In the genomic region with DNA sequence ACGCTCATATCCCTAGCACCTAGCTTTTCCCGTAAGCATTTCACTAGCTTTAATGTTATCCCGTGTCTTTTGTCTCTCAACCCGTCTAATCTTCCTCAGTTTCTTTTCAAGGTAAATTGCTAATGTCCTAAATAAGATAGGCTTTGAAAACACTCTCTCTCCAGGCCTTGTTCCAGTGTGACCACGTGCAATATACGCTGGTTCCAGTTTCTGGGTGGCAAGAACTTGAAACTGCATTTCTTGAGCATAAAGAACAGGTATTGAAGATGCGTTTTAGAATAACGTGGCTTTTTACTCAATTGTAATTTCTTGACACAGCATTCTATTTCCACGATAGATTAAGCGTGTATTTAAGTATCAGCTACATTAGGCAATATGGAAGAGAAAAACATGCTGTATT, we compare ENCODE assay signal across 1 cellular context.
TF ChIP-seq lines count a peak whose summit lies in the region.

No MANE protein-coding gene starts in this region.

TF ChIP-seq in HepG2, 621 proteins besides CTCF, POLR2A, EP300 and RAD21:
- TF ChIP-seq NFKB2 (CRISPR knock-in tag; IDR thresholded peaks at IDR 0.05; ENCODE audit: borderline replicate concordance) (no peak), ZNF552 (CRISPR knock-in tag; IDR thresholded peaks at IDR 0.05; ENCODE audit: borderline replicate concordance) (no peak)
- TF ChIP-seq, protein P1, sequence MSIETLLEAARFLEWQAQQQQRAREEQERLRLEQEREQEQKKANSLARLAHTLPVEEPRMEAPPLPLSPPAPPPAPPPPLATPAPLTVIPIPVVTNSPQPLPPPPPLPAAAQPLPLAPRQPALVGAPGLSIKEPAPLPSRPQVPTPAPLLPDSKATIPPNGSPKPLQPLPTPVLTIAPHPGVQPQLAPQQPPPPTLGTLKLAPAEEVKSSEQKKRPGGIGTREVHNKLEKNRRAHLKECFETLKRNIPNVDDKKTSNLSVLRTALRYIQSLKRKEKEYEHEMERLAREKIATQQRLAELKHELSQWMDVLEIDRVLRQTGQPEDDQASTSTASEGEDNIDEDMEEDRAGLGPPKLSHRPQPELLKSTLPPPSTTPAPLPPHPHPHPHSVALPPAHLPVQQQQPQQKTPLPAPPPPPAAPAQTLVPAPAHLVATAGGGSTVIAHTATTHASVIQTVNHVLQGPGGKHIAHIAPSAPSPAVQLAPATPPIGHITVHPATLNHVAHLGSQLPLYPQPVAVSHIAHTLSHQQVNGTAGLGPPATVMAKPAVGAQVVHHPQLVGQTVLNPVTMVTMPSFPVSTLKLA (IDR thresholded peaks at IDR 0.05) = no peak
